In the genomic region with DNA sequence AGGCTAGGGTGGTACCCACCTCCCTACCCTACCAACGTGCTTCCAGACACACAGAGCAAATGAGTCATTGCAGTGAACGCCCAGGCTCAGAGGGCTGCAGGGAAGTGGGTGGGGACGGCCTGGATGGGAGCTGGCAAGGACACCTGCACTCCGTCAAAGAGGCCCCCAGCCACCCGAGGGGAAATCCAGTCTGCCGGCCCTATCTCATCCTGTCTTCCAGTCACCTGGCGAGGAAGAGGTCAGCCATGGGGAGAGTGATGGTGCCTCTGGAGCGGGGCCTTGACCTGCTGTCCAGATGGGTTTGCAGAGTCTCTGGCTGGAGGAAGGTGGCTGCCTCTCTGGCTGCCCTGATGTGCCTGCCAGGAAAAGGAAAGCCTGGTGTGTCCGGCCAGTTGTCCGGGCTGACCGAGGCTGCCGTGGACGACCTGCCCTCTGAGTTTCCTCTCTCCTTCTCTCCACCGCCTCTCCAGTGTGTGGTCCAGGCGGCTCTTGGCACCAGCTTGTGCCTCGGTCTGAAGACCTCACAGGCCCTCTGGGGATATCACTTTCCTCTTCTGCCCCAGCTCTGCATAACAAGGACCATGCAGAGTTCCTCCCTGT, we compare ENCODE assay signal across 10 cellular contexts.
DNase-seq lines count a peak whose midpoint lies in the region; ATAC-seq and TF ChIP-seq lines count a peak whose summit lies in the region.
"Had no signal": no experiment of that assay in that cellular context is flagged by ENCODE, and none has a peak within 500 bp of the region (broad histone marks: within the 10 kb centered on the region; RNA-seq: fewer than 3 reads in every experiment).

No MANE protein-coding gene starts in this region.

- no peaks in the 10 kb centered on the region for H3K9me3 ChIP-seq in upper lobe of left lung
- no peaks in the 10 kb centered on the region for H3K9me3 ChIP-seq in testis

- H3K27me3 Mint-ChIP-seq in activated CD4-positive, alpha-beta T cell treated with anti-CD3 and anti-CD28 coated beads, Interleukin-2, amount 10 ng/mL, durations not matched to agents 24 days and 14 days = peaks cover under 1% of the 10 kb centered on the region

- TF ChIP-seq CTCF in coronary artery (IDR thresholded peaks at IDR 0.05) = no peak
- no peak for TF ChIP-seq CTCF in lower leg skin (IDR thresholded peaks at IDR 0.05)
- no peak for TF ChIP-seq CTCF in upper lobe of left lung (IDR thresholded peaks at IDR 0.05)
- no peak for TF ChIP-seq CTCF in testis (IDR thresholded peaks at IDR 0.05)

- no peak for TF ChIP-seq POLR2A in lower leg skin (IDR thresholded peaks at IDR 0.05)
- TF ChIP-seq POLR2A in upper lobe of left lung (IDR thresholded peaks at IDR 0.05) = no peak
- no peak for TF ChIP-seq POLR2A in testis (IDR thresholded peaks at IDR 0.05)

- H3K36me3 Mint-ChIP-seq in activated CD4-positive, alpha-beta T cell treated with anti-CD3 and anti-CD28 coated beads, Interleukin-2, amount 10 ng/mL, durations not matched to agents 24 days and 14 days (ENCODE audit: low read depth) = no peaks in the 10 kb centered on the region

- WGBS in lower leg skin, 2 donors = 43 to 53% methylated on average over 15 to 16 of the region's 16 CpGs
- 37 to 40% methylated on average over 5 to 9 of the region's 16 CpGs for WGBS in upper lobe of left lung, 2 donors
- 53 to 54% methylated on average over 9 to 16 of the region's 16 CpGs for WGBS in testis, 2 donors

- TF ChIP-seq EP300 in upper lobe of left lung (IDR thresholded peaks at IDR 0.05) = no peak

- DNase-seq in activated CD4-positive, alpha-beta T cell treated with anti-CD3 and anti-CD28 coated beads, Interleukin-2, amount 10 ng/mL, durations not matched to agents 24 days and 14 days = peak; percentile 42
- no peak for DNase-seq in activated CD4-positive, alpha-beta T cell treated with anti-CD3 and anti-CD28 coated beads for 1 hour
- peak; percentile 72 for DNase-seq in coronary artery (ENCODE audit: low spot score)
- DNase-seq in lower leg skin (ENCODE audit: low spot score in 2 of 2) = peak; percentile 26 to 88
- DNase-seq in upper lobe of left lung = peak; percentile 52 to 57
- DNase-seq in testis = no peak
- no peak for DNase-seq in activated gamma-delta T cell treated with Interleukin-2 at 50 U/mL for 16 hours
- DNase-seq: ACHN, NCI-H2081 treated with DMSO at 0.1 percent for 48 hours had no signal

- H3K4me1 Mint-ChIP-seq in activated CD4-positive, alpha-beta T cell treated with anti-CD3 and anti-CD28 coated beads, Interleukin-2, amount 10 ng/mL, durations not matched to agents 24 days and 14 days = peaks cover 4% of the 10 kb centered on the region

- H3K4me1 ChIP-seq in upper lobe of left lung = peaks cover 12 to 30% (median 24%) of the 10 kb centered on the region in 4 donors
- H3K4me1 ChIP-seq in testis = no peaks in the 10 kb centered on the region

- no peak overlapping the region for H3K4me3 ChIP-seq in coronary artery
- H3K4me3 ChIP-seq in lower leg skin (ENCODE audit: low read depth, poor library complexity, severe bottlenecking) = no peak overlapping the region
- no peak overlapping the region for H3K4me3 ChIP-seq in upper lobe of left lung
- no peak overlapping the region for H3K4me3 ChIP-seq in testis

- ATAC-seq in upper lobe of left lung (ENCODE audit: low FRiP score in 2 of 2) (peak; percentile 29 to 55), GM19324 (IDR thresholded peaks at IDR 0.05; ENCODE audit: low FRiP score, unreplicated experiment) (no peak)

- H3K9me3 Mint-ChIP-seq in activated CD4-positive, alpha-beta T cell treated with anti-CD3 and anti-CD28 coated beads, Interleukin-2, amount 10 ng/mL, durations not matched to agents 24 days and 14 days = no peaks in the 10 kb centered on the region

- H3K27ac Mint-ChIP-seq in activated CD4-positive, alpha-beta T cell treated with anti-CD3 and anti-CD28 coated beads, Interleukin-2, amount 10 ng/mL, durations not matched to agents 24 days and 14 days = no peak overlapping the region

- intact Hi-C loops in activated CD4-positive, alpha-beta T cell treated with anti-CD3 and anti-CD28 coated beads, Interleukin-2, amount 10 ng/mL, durations not matched to agents 24 days and 14 days (cut with micrococcal nuclease) = no loop called here
- intact Hi-C loops in lower leg skin (cut with DNase I; ENCODE audit: low total_unique reads) (no loop called here), testis (cut with DNase I; ENCODE audit: low total_unique reads) (no loop called here)

- H3K36me3 ChIP-seq in upper lobe of left lung (no peaks in the 10 kb centered on the region), testis (ENCODE audit: low read depth, missing control alignments) (no peaks in the 10 kb centered on the region)

- H3K27ac ChIP-seq in coronary artery = no peak overlapping the region
- H3K27ac ChIP-seq in upper lobe of left lung = peak overlapping the region in 1 of 4 donors; percentile 53
- no peak overlapping the region for H3K27ac ChIP-seq in testis

- H3K4me3 Mint-ChIP-seq in activated CD4-positive, alpha-beta T cell treated with anti-CD3 and anti-CD28 coated beads, Interleukin-2, amount 10 ng/mL, durations not matched to agents 24 days and 14 days = no peak overlapping the region

- H3K27me3 ChIP-seq in upper lobe of left lung (no peaks in the 10 kb centered on the region), testis (no peaks in the 10 kb centered on the region)

Comparison
In these comparisons a context has a peak if more than half of its experiments do, and no peak if none do; other contexts are left out.
1. DNase-seq: peak in activated CD4-positive, alpha-beta T cell treated with anti-CD3 and anti-CD28 coated beads, Interleukin-2, amount 10 ng/mL, durations not matched to agents 24 days and 14 days (single experiment), coronary artery (single experiment), lower leg skin (2 of 2) and upper lobe of left lung (2 of 2); none in activated CD4-positive, alpha-beta T cell treated with anti-CD3 and anti-CD28 coated beads for 1 hour (single experiment), testis (single experiment) and activated gamma-delta T cell treated with Interleukin-2 at 50 U/mL for 16 hours (single experiment).